Comparison of ENCODE assay signal across 1 cellular context in genomic region chr11:19878520-19878919, GRCh38.
TF ChIP-seq lines count a peak whose summit lies in the region.

No MANE protein-coding gene starts in this region.

TF ChIP-seq in GM23338, 12 proteins besides CTCF, POLR2A, EP300 and RAD21 (continued from another document):
- TF ChIP-seq ETS1 (IDR thresholded peaks at IDR 0.05) (no peak), REST (IDR thresholded peaks at IDR 0.05; ENCODE audit: unreplicated experiment) (no peak), CREB1 (CRISPR knock-in tag; IDR thresholded peaks at IDR 0.05; ENCODE audit: low read depth) (no peak), NANOG (IDR thresholded peaks at IDR 0.05; ENCODE audit: borderline replicate concordance) (no peak), STAT1 (IDR thresholded peaks at IDR 0.05; ENCODE audit: unreplicated experiment) (no peak), ZNF114 (CRISPR knock-in tag; IDR thresholded peaks at IDR 0.05) (no peak), ZNF462 (CRISPR knock-in tag; IDR thresholded peaks at IDR 0.05) (no peak), ZNF331 (CRISPR knock-in tag; IDR thresholded peaks at IDR 0.05; ENCODE audit: low read depth) (no peak), EZH2phosphoT487 (IDR thresholded peaks at IDR 0.05; ENCODE audit: unreplicated experiment) (no peak), EZH2 (IDR thresholded peaks at IDR 0.05; ENCODE audit: low read depth, unreplicated experiment) (no peak), JUNB (IDR thresholded peaks at IDR 0.05; ENCODE audit: unreplicated experiment) (no peak)
